Comparison of ENCODE assay signal across 9 cellular contexts in the genomic region with DNA sequence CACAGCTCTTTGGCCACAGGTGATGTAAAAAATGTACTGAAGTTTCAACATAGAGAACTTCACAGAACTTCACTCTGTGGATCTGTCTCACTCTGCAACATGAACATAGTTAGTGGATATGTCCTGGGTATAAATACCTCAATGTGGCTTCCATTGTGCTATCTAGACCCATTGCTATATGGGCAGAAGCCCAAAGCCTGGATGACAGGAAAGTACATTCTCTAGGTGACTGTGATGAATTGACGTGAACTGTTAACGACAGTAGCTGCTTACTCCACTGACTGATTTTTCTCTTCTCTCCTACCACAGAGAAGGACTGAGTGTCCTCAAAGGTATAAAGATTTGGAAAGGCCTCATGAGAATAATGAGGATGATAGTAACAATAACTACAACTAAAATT.
"Had no signal": no experiment of that assay in that cellular context is flagged by ENCODE, and none has a peak within 500 bp of the region (broad histone marks: within the 10 kb centered on the region; RNA-seq: fewer than 3 reads in every experiment).

No MANE protein-coding gene starts in this region.

- H3K36me3 ChIP-seq: HAP-1 had no signal

- H3K4me3 ChIP-seq: GM23248, GM23338, HAP-1 had no signal

- DNase-seq: GM23248, GOT3, H7, H9, HCEC 1CT, HFFc6 had no signal

- H3K9me3 ChIP-seq: HAP-1 had no signal

- H3K4me1 ChIP-seq: HAP-1 had no signal

- ATAC-seq: GM23338, HCT116 had no signal

- H3K27ac ChIP-seq: GM23248 had no signal
